Comparison of ENCODE assay signal across 24 cellular contexts in the genomic region with DNA sequence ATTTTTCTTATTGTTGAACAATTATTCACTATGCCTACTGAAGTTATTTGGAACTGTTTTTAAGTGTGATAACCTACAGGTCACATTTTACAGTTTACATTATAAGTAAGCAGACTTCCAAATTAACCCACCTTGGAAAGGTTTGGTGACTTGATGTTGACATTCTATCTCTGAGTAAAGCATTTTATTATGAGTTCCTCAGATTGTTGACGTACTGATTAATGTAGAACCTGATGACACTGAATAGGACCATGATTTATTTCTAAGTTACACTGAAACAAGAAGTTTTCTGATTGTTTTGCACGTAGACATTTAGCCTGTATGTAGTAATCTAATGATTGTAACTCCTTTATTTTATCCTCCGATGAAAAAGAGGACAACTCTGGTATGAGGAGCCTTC. TPM values are rescaled to one million over a fixed set of nuclear protein-coding genes. Genes with fewer than 3 reads are reported as not detected.
"Had no signal": no experiment of that assay in that cellular context is flagged by ENCODE, and none has a peak within 500 bp of the region (broad histone marks: within the 10 kb centered on the region; RNA-seq: fewer than 3 reads in every experiment).

No MANE protein-coding gene starts in this region.

- H3K9me3 ChIP-seq: neutrophil, pancreas, thyroid gland had no signal

- H3K9me3 Mint-ChIP-seq: activated naive CD4-positive, alpha-beta T cell treated with anti-CD3 and anti-CD28 coated beads for 36 hours; endodermal cell; nephron had no signal

- H3K36me3 ChIP-seq: cardiac muscle cell, heart right ventricle, neutrophil, pancreas, thyroid gland had no signal

- H3K27ac ChIP-seq: cardiac muscle cell, neutrophil, pancreas, thyroid gland had no signal

- ATAC-seq: heart right ventricle, pancreas, right cardiac atrium had no signal

- H3K27ac Mint-ChIP-seq: activated CD4-positive, alpha-beta memory T cell treated with anti-CD3 and anti-CD28 coated beads for 36 hours; activated naive CD4-positive, alpha-beta T cell treated with anti-CD3 and anti-CD28 coated beads for 36 hours; endodermal cell; memory B cell; nephron; stimulated activated naive CD8-positive, alpha-beta T cell treated with anti-CD3 and anti-CD28 coated beads, Interleukin-15, Interleukin-2, amounts not matched to agents 100 ng/mL and 50 ng/mL, for 24 hours had no signal

- H3K4me3 ChIP-seq: cardiac muscle cell, heart right ventricle, pancreas, thyroid gland had no signal

- H3K36me3 Mint-ChIP-seq: activated CD4-positive, alpha-beta memory T cell treated with anti-CD3 and anti-CD28 coated beads for 36 hours; memory B cell had no signal

- DNase-seq: activated CD4-positive, alpha-beta memory T cell treated with anti-CD3 and anti-CD28 coated beads for 36 hours; activated CD4-positive, alpha-beta T cell treated with anti-CD3 and anti-CD28 coated beads for 4 hours; activated CD4-positive, CD25-positive, alpha-beta regulatory T cell; activated naive CD4-positive, alpha-beta T cell treated with anti-CD3 and anti-CD28 coated beads for 36 hours; activated T-cell treated with anti-CD3 and anti-CD28 coated beads, Interleukin-2, amount 50 U/mL, for 48 hours; amygdala; cortex of kidney; endodermal cell; heart right ventricle; left colon; pancreas; right cardiac atrium; stimulated activated CD4-positive, alpha-beta T cell treated with anti-CD3 and anti-CD28 coated beads, Interleukin-12 subunit alpha, Interleukin-12 subunit beta, amount 100 ng/mL, for 4 hours; substantia nigra; thyroid gland had no signal

- H3K4me1 ChIP-seq: pancreas, thyroid gland had no signal

- H3K4me3 Mint-ChIP-seq: activated CD4-positive, alpha-beta memory T cell treated with anti-CD3 and anti-CD28 coated beads for 36 hours; activated naive CD4-positive, alpha-beta T cell treated with anti-CD3 and anti-CD28 coated beads for 36 hours; endodermal cell; memory B cell; nephron; stimulated activated naive CD8-positive, alpha-beta T cell treated with anti-CD3 and anti-CD28 coated beads, Interleukin-15, Interleukin-2, amounts not matched to agents 100 ng/mL and 50 ng/mL, for 24 hours had no signal

- H3K4me1 Mint-ChIP-seq: endodermal cell, memory B cell, nephron had no signal

- H3K27me3 ChIP-seq: cardiac muscle cell, heart right ventricle, neutrophil, pancreas, thyroid gland had no signal

RNA-seq across cellular contexts. Expression of a gene that starts 17.0 kb away (rescaled TPM):
- total RNA-seq: activated CD4-positive, alpha-beta memory T cell treated with anti-CD3 and anti-CD28 coated beads for 36 hours; activated naive CD4-positive, alpha-beta T cell treated with anti-CD3 and anti-CD28 coated beads for 36 hours; cardiac muscle cell; ureter had no signal

RNA-seq across cellular contexts. Expression of a gene that starts 43.5 kb away (rescaled TPM):
- total RNA-seq: activated CD4-positive, alpha-beta memory T cell treated with anti-CD3 and anti-CD28 coated beads for 36 hours; activated naive CD4-positive, alpha-beta T cell treated with anti-CD3 and anti-CD28 coated beads for 36 hours; cardiac muscle cell had no signal
- polyA plus RNA-seq: cardiac muscle cell had no signal

RNA-seq across cellular contexts. Expression of a gene that starts 57.0 kb away (rescaled TPM):
- total RNA-seq: activated CD4-positive, alpha-beta memory T cell treated with anti-CD3 and anti-CD28 coated beads for 36 hours; activated naive CD4-positive, alpha-beta T cell treated with anti-CD3 and anti-CD28 coated beads for 36 hours; cardiac muscle cell; cerebellum; lower leg skin; myocyte; right cardiac atrium; thyroid gland; ureter had no signal
- polyA plus RNA-seq: cardiac muscle cell had no signal
